ENCODE assay signal across 1 cellular context in the genomic region with DNA sequence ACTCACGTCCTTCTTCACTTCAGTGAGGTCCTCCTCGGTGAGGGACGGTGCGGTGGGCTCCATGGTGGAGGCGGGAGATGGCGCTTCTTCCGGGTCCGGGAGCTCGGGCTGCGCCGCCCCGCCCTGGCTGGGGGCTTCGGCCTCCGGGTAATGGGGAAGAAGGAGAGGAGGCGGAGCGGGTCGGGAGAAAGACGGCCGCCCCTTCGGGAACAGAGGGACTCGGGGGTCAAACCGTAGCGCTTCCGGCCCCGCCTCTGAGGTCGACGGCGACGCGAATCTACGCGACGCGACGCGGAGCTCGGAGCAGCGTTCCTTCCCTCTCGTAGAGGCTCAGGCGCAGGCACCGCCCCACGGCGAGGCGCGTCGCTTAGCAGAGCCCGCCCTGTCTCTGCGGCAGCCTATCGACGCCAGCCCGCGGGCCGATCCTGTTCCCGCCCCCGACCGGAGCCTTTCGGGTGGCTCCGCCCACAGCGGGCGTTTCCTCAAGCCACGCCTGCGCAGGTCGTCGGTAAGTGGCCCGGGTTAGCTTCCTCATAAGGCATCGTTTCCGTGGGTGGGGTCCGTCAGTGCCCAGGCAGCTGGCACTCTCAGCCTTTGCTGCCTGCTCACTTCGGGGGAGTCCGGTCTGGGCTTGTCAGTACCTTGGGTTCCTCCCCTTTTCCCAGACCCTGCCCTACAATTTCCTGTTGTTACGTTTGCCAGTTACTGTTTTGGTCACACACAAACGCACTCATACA.
TF ChIP-seq lines count a peak whose summit lies in the region.

Gene BCL10, minus strand, starts transcription at position 343 of the 737 bp plus-strand sequence. Its CDS starts 280 bp downstream, at position 63.

TF ChIP-seq in HepG2, 621 proteins besides CTCF, POLR2A, EP300 and RAD21 (continued from another document and continues in another):
- TF ChIP-seq SRY (CRISPR knock-in tag; IDR thresholded peaks at IDR 0.05) (peak; percentile 51; the same call in 1 of the 2 replicates), ETV5 (CRISPR knock-in tag; IDR thresholded peaks at IDR 0.05; ENCODE audit: borderline replicate concordance) (peak; percentile 70), SP4 (CRISPR knock-in tag; IDR thresholded peaks at IDR 0.05) (peak; percentile 98), MAFK (conservative IDR thresholded peaks at IDR 0.05 in 1 of 2, IDR thresholded peaks at IDR 0.05 in 1 of 2; ENCODE audit: low read length in 2 of 2) (no peak), ATF1 (CRISPR knock-in tag; IDR thresholded peaks at IDR 0.05) (peak; percentile 91), RXRB (CRISPR knock-in tag; IDR thresholded peaks at IDR 0.05; ENCODE audit: borderline replicate concordance) (0 out of 2 replicates have a peak, but pooled peaks have one; percentile 31), ELF1 (CRISPR knock-in tag; IDR thresholded peaks at IDR 0.05) (peak; percentile 92), HNRNPK (IDR thresholded peaks at IDR 0.05; ENCODE audit: low read depth, low read length, poor library complexity, severe bottlenecking) (peak; percentile 67), SMC3 (IDR thresholded peaks at IDR 0.05; ENCODE audit: low read length) (no peak), ZBTB38 (CRISPR knock-in tag; IDR thresholded peaks at IDR 0.05) (peak; percentile 42; the same call in 1 of the 2 replicates), PRMT3 (CRISPR knock-in tag; IDR thresholded peaks at IDR 0.05; ENCODE audit: borderline replicate concordance, low read depth) (no peak), ZNF781 (CRISPR knock-in tag; IDR thresholded peaks at IDR 0.05; ENCODE audit: borderline replicate concordance, not compliant biosample characterization) (peak; percentile 42), TP53 (CRISPR knock-in tag; conservative IDR thresholded peaks at IDR 0.05) (no peak; the same call in 1 of the 2 replicates), ZBTB7B (CRISPR knock-in tag; IDR thresholded peaks at IDR 0.05) (peak; percentile 77), ZFY (CRISPR knock-in tag; IDR thresholded peaks at IDR 0.05) (peak; percentile 68; the same call in 1 of the 2 replicates), ZSCAN5A (CRISPR knock-in tag; IDR thresholded peaks at IDR 0.05; ENCODE audit: borderline replicate concordance) (peak; percentile 82; the same call in 1 of the 2 replicates), THYN1 (CRISPR knock-in tag; IDR thresholded peaks at IDR 0.05; ENCODE audit: borderline replicate concordance, low read depth) (no peak), TFDP1 (CRISPR knock-in tag; IDR thresholded peaks at IDR 0.05; ENCODE audit: borderline replicate concordance) (peak; percentile 46; the same call in 1 of the 2 replicates), KMT2A (CRISPR knock-in tag; IDR thresholded peaks at IDR 0.05) (peak; percentile 52; the same call in 1 of the 2 replicates), SAP130 (CRISPR knock-in tag; IDR thresholded peaks at IDR 0.05; ENCODE audit: low read depth) (peak; percentile 84), SALL1 (CRISPR knock-in tag; IDR thresholded peaks at IDR 0.05) (peak; percentile 81), AGO1 (IDR thresholded peaks at IDR 0.05; ENCODE audit: low read depth, low read length, poor library complexity, severe bottlenecking) (peak; percentile 22), RFX1 (IDR thresholded peaks at IDR 0.05) (no peak), BCL6 (CRISPR knock-in tag; IDR thresholded peaks at IDR 0.05) (0 out of 2 replicates have a peak, but pooled peaks have one; percentile 8), IRF9 (CRISPR knock-in tag; IDR thresholded peaks at IDR 0.05; ENCODE audit: borderline replicate concordance) (peak; percentile 79; the same call in 1 of the 2 replicates), SAFB2 (CRISPR knock-in tag; IDR thresholded peaks at IDR 0.05; ENCODE audit: borderline replicate concordance, low read depth) (peak; percentile 79; the same call in 1 of the 2 replicates), ZNF772 (CRISPR knock-in tag; IDR thresholded peaks at IDR 0.05) (0 out of 2 replicates have a peak, but pooled peaks have one; percentile 21), MAFG (CRISPR knock-in tag; IDR thresholded peaks at IDR 0.05) (no peak), KMT2B (CRISPR knock-in tag; IDR thresholded peaks at IDR 0.05) (peak; percentile 88), ZFP36 (IDR thresholded peaks at IDR 0.05; ENCODE audit: borderline replicate concordance, low read depth, low read length, partially characterized antibody) (peak; percentile 37), NR2C2 (CRISPR knock-in tag; IDR thresholded peaks at IDR 0.05; ENCODE audit: borderline replicate concordance) (peak; percentile 96), EED (CRISPR knock-in tag; IDR thresholded peaks at IDR 0.05) (no peak), ZNF383 (CRISPR knock-in tag; IDR thresholded peaks at IDR 0.05; ENCODE audit: borderline replicate concordance) (no peak), KDM1A (CRISPR knock-in tag; IDR thresholded peaks at IDR 0.05) (no peak; the same call in 1 of the 2 replicates), RBAK (CRISPR knock-in tag; IDR thresholded peaks at IDR 0.05) (no peak), PHF20 (CRISPR knock-in tag; IDR thresholded peaks at IDR 0.05) (peak; percentile 91), IRF2 (CRISPR knock-in tag; IDR thresholded peaks at IDR 0.05) (peak; percentile 22; the same call in 1 of the 2 replicates), KDM4B (CRISPR knock-in tag; IDR thresholded peaks at IDR 0.05) (0 out of 2 replicates have a peak, but pooled peaks have one; percentile 50), CBX2 (IDR thresholded peaks at IDR 0.05; ENCODE audit: low read depth, low read length) (no peak), CBX2 (CRISPR knock-in tag; IDR thresholded peaks at IDR 0.05; ENCODE audit: low read depth) (no peak), ONECUT2 (CRISPR knock-in tag; IDR thresholded peaks at IDR 0.05) (no peak), ATF2 (CRISPR knock-in tag; IDR thresholded peaks at IDR 0.05) (peak; percentile 37; the same call in 1 of the 2 replicates), GATA4 (IDR thresholded peaks at IDR 0.05; ENCODE audit: borderline replicate concordance, low read depth) (peak; percentile 18; the same call in 1 of the 2 replicates), HNRNPLL (IDR thresholded peaks at IDR 0.05; ENCODE audit: low read depth, low read length, poor library complexity, severe bottlenecking) (peak; percentile 82), FIP1L1 (IDR thresholded peaks at IDR 0.05; ENCODE audit: borderline replicate concordance, insufficient read depth, low read depth, low read length) (peak; percentile 8; the same call in 1 of the 2 replicates)
- TF ChIP-seq, protein P1, sequence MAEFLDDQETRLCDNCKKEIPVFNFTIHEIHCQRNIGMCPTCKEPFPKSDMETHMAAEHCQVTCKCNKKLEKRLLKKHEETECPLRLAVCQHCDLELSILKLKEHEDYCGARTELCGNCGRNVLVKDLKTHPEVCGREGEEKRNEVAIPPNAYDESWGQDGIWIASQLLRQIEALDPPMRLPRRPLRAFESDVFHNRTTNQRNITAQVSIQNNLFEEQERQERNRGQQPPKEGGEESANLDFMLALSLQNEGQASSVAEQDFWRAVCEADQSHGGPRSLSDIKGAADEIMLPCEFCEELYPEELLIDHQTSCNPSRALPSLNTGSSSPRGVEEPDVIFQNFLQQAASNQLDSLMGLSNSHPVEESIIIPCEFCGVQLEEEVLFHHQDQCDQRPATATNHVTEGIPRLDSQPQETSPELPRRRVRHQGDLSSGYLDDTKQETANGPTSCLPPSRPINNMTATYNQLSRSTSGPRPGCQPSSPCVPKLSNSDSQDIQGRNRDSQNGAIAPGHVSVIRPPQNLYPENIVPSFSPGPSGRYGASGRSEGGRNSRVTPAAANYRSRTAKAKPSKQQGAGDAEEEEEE (CRISPR knock-in tag; IDR thresholded peaks at IDR 0.05; ENCODE audit: borderline replicate concordance) = peak; percentile 71; the same call in 1 of the 2 replicates
- TF ChIP-seq, protein P2, sequence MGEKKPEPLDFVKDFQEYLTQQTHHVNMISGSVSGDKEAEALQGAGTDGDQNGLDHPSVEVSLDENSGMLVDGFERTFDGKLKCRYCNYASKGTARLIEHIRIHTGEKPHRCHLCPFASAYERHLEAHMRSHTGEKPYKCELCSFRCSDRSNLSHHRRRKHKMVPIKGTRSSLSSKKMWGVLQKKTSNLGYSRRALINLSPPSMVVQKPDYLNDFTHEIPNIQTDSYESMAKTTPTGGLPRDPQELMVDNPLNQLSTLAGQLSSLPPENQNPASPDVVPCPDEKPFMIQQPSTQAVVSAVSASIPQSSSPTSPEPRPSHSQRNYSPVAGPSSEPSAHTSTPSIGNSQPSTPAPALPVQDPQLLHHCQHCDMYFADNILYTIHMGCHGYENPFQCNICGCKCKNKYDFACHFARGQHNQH (CRISPR knock-in tag; IDR thresholded peaks at IDR 0.05) = peak; percentile 78; the same call in 1 of the 2 replicates
- TF ChIP-seq, protein P3, sequence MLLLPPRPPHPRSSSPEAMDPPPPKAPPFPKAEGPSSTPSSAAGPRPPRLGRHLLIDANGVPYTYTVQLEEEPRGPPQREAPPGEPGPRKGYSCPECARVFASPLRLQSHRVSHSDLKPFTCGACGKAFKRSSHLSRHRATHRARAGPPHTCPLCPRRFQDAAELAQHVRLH (CRISPR knock-in tag; IDR thresholded peaks at IDR 0.05; ENCODE audit: borderline replicate concordance, low read depth) = peak; percentile 34; the same call in 1 of the 2 replicates
- TF ChIP-seq, protein P4, sequence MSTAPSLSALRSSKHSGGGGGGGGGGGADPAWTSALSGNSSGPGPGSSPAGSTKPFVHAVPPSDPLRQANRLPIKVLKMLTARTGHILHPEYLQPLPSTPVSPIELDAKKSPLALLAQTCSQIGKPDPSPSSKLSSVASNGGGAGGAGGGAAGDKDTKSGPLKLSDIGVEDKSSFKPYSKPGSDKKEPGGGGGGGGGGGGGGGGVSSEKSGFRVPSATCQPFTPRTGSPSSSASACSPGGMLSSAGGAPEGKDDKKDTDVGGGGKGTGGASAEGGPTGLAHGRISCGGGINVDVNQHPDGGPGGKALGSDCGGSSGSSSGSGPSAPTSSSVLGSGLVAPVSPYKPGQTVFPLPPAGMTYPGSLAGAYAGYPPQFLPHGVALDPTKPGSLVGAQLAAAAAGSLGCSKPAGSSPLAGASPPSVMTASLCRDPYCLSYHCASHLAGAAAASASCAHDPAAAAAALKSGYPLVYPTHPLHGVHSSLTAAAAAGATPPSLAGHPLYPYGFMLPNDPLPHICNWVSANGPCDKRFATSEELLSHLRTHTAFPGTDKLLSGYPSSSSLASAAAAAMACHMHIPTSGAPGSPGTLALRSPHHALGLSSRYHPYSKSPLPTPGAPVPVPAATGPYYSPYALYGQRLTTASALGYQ (CRISPR knock-in tag; IDR thresholded peaks at IDR 0.05) = no peak
- TF ChIP-seq, protein P5, sequence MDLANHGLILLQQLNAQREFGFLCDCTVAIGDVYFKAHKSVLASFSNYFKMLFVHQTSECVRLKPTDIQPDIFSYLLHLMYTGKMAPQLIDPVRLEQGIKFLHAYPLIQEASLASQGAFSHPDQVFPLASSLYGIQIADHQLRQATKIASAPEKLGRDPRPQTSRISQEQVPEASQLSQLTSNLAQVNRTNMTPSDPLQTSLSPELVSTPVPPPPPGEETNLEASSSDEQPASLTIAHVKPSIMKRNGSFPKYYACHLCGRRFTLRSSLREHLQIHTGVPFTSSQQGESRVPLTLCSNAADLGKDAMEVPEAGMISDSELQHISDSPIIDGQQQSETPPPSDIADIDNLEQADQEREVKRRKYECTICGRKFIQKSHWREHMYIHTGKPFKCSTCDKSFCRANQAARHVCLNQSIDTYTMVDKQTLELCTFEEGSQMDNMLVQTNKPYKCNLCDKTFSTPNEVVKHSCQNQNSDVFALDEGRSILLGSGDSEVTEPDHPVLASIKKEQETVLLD (CRISPR knock-in tag; IDR thresholded peaks at IDR 0.05; ENCODE audit: low read depth) = peak; percentile 54; the same call in 1 of the 2 replicates
- TF ChIP-seq, protein P6, sequence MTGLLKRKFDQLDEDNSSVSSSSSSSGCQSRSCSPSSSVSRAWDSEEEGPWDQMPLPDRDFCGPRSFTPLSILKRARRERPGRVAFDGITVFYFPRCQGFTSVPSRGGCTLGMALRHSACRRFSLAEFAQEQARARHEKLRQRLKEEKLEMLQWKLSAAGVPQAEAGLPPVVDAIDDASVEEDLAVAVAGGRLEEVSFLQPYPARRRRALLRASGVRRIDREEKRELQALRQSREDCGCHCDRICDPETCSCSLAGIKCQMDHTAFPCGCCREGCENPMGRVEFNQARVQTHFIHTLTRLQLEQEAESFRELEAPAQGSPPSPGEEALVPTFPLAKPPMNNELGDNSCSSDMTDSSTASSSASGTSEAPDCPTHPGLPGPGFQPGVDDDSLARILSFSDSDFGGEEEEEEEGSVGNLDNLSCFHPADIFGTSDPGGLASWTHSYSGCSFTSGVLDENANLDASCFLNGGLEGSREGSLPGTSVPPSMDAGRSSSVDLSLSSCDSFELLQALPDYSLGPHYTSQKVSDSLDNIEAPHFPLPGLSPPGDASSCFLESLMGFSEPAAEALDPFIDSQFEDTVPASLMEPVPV (CRISPR knock-in tag; IDR thresholded peaks at IDR 0.05) = peak; percentile 37; the same call in 1 of the 2 replicates
